Comparison of ENCODE assay signal across 14 cellular contexts in the genomic region with DNA sequence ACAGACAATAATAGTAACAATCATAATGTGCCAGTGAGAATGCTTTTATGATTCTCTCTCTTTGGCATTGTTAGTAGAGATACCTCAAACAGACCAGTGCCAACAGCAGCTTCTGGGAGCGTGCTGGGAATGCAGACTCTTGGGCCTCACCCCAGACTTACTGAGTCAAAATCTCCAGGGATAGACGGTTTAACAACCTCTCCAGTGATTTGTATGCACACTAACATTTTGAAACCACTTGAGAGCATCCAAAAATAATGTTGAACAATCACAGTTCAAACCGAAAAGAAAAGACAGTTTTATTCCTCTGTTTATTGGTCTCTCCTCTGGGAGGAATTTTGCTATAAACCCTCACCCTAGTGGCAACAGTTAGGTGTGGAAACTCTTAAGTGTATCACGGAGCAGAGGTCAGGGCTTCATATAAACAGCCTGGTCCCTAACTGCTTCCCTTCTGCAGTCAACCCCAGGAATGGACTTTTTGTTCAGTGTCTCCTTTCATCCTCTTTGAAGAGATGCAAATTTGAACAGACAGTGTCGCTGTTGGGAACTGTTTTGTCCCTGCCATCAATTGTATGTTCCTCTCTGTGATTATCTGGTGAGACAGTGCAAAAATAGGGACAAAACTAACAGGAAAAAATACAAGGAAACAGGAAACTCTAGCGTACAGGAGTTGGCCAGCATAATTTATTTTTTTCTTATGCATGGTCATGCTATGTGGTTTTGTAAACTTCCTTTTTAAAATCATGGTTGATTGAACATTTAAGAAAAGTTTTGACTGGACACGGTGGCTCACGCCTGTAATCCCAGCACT.
DNase-seq lines count a peak whose midpoint lies in the region; ATAC-seq and TF ChIP-seq lines count a peak whose summit lies in the region.
"Had no signal": no experiment of that assay in that cellular context is flagged by ENCODE, and none has a peak within 500 bp of the region (broad histone marks: within the 10 kb centered on the region; RNA-seq: fewer than 3 reads in every experiment).

No MANE protein-coding gene starts in this region.

- intact Hi-C loops in left colon (cut with DNase I, micrococcal nuclease), result no loop called here

- H4K20me1 ChIP-seq in smooth muscle cell (ENCODE audit: low read depth), result no peaks in the 10 kb centered on the region

- no peak overlapping the region for H3K27ac ChIP-seq in smooth muscle cell (ENCODE audit: low read depth)
- H3K27ac ChIP-seq: cardiac muscle cell had no signal

- peak; percentile 5 for DNase-seq in H4 (ENCODE audit: low spot score)
- DNase-seq in adipocyte (ENCODE audit: low read depth), result peak; percentile 20
- no peak for DNase-seq in left colon
- no peak for DNase-seq in smooth muscle cell (lab: John Stamatoyannopoulos, UW; ENCODE audit: unreplicated experiment)
- no peak for DNase-seq in stimulated activated CD4-positive, alpha-beta T cell treated with anti-CD3 and anti-CD28 coated beads, Interleukin-4, amount 100 ng/mL, for 4 hours
- DNase-seq in A172 (ENCODE audit: low spot score), result no peak
- no peak for DNase-seq in SIG-M5 treated with dmso at 0.1 percent for 504 hours (lab: John Stamatoyannopoulos, UW; ENCODE audit: unreplicated experiment)
- DNase-seq: activated B cell treated with CpG ODN at 0.5 μM for 24 hours, EL, glutamatergic neuron, NCI-H510A, right cardiac atrium had no signal

- no peak overlapping the region for H3K4me2 ChIP-seq in smooth muscle cell

- H3K27me3 ChIP-seq in adipocyte (replicated peaks; ENCODE audit: control insufficient read depth, insufficient read depth, low read length), result no peaks in the 10 kb centered on the region
- no peaks in the 10 kb centered on the region for H3K27me3 ChIP-seq in smooth muscle cell (ENCODE audit: low read depth)
- H3K27me3 ChIP-seq: cardiac muscle cell had no signal

- no peak overlapping the region for H3K4me3 ChIP-seq in adipocyte (ENCODE audit: low read length)
- H3K4me3 ChIP-seq in smooth muscle cell, result no peak overlapping the region
- H3K4me3 ChIP-seq: cardiac muscle cell had no signal

- H3K4me1 ChIP-seq in adipocyte (ENCODE audit: control insufficient read depth, insufficient read depth, low read length) (peaks cover 5% of the 10 kb centered on the region), smooth muscle cell (ENCODE audit: low read depth) (peaks cover 12% of the 10 kb centered on the region)

- H3K79me2 ChIP-seq in smooth muscle cell (ENCODE audit: low read depth), result no peaks in the 10 kb centered on the region

- peaks cover 8% of the 10 kb centered on the region for H3K9me3 ChIP-seq in adipocyte (ENCODE audit: control insufficient read depth, low read length)
- H3K9me3 ChIP-seq in smooth muscle cell (replicated peaks; ENCODE audit: low read depth), result no peaks in the 10 kb centered on the region

- WGBS in smooth muscle cell (ENCODE audit: low lambda C conversion rate), result 77% methylated on average over 8 of the region's 8 CpGs

- peak overlapping the region; percentile 36 for H2AFZ ChIP-seq in smooth muscle cell (ENCODE audit: low read depth)

- H3F3A ChIP-seq in smooth muscle cell (ENCODE audit: low read depth), result no peaks in the 10 kb centered on the region

- peak overlapping the region; percentile 19 for H3K9ac ChIP-seq in adipocyte (ENCODE audit: low read length)
- no peak overlapping the region for H3K9ac ChIP-seq in smooth muscle cell (ENCODE audit: low read depth)

- TF ChIP-seq CTCF in smooth muscle cell (IDR thresholded peaks at IDR 0.05; ENCODE audit: borderline replicate concordance, insufficient read depth, poor library complexity, severe bottlenecking), result no peak

- H3K36me3 ChIP-seq in adipocyte (ENCODE audit: control insufficient read depth, insufficient read depth, low read length, severe bottlenecking) (no peaks in the 10 kb centered on the region), smooth muscle cell (ENCODE audit: low read depth) (no peaks in the 10 kb centered on the region)
- H3K36me3 ChIP-seq: cardiac muscle cell had no signal

- ATAC-seq in left colon, result peak; percentile 64
- ATAC-seq: right cardiac atrium, Right ventricle myocardium inferior had no signal

Comparison
In these comparisons a context has a peak if more than half of its experiments do, and no peak if none do; other contexts are left out.
1. DNase-seq: peak in H4 (single experiment) and adipocyte (single experiment); none in left colon (0 of 2), smooth muscle cell (single experiment), stimulated activated CD4-positive, alpha-beta T cell treated with anti-CD3 and anti-CD28 coated beads, Interleukin-4, amount 100 ng/mL, for 4 hours (0 of 2), A172 (single experiment) and SIG-M5 treated with dmso at 0.1 percent for 504 hours (single experiment).